ENCODE assay signal across 8 cellular contexts in the genomic region with DNA sequence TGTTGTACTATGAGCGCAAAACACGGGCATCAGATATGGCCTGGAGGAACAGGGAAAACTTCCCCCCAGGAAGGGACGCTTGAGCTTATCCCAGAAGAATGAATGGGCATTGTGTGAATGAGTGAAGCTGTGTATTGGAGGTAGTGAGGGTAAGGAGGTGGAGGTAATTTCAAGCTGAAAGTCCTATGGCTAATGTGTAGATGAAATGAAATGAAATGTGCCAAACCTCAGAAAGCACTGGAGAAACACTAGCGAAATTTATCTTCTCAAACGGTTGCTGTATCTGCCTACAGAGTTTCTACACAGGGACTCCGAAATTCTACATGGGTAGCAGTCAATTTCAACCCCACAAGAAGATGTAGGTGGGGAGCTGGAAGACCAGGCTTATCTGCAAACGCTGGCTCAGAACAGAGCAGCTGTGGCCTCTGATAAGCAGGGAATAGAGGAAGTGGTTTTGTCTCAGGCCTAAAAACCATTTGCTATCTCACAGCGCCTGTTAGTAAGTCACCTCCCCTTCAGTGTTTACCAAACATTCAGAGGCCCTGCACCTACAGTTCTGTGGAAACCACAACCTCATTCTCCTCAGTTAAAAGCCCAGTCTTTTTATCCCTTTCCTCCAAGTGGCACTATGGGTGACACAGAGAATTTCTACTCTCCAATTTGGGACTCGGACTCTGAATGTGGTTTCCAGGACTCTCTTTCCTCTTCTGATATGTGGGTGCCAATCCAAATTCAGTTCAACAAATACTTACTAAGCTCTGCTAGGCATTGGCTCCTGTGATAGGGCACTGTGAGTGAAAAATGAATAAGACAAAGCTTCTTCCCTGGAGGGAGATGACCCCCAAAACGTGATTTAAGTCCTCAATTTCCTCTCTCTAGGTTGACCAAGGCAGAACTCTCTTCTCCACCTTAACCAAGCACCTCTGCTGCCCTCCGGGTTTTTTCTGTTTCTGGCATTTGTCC. TPM values are rescaled to one million over a fixed set of nuclear protein-coding genes. Genes with fewer than 3 reads are reported as not detected.
DNase-seq lines count a peak whose midpoint lies in the region; ATAC-seq, FAIRE-seq and TF ChIP-seq lines count a peak whose summit lies in the region.

No MANE protein-coding gene starts in this region.

- H3K36me3 ChIP-seq in mucosa of rectum (ENCODE audit: control insufficient read depth in 2 of 2, insufficient read depth in 2 of 2, low read length in 2 of 2) = no peaks in the 10 kb centered on the region

- no peak for FAIRE-seq in urothelium cell line (lab: Jason Lieb, UNC)

- peak; percentile 95 for ATAC-seq in GM21723 (IDR thresholded peaks at IDR 0.05; ENCODE audit: unreplicated experiment)
- peak; percentile 84 to 90 for ATAC-seq in activated T-cell treated with anti-CD3 and anti-CD28 coated beads, Interleukin-2, amount 50 U/mL, for 4 hours

- peak overlapping the region; percentile 62 for H3K4me3 Mint-ChIP-seq in activated T-cell treated with anti-CD3 and anti-CD28 coated beads, Interleukin-2, amount 50 U/mL, for 4 hours
- H3K4me3 Mint-ChIP-seq in chondrocyte (ENCODE audit: unreplicated experiment) = no peak overlapping the region

- H3K4me3 ChIP-seq in mucosa of rectum (ENCODE audit: low read length in 2 of 2) = peak overlapping the region; percentile 41 to 49

- H3K36me3 Mint-ChIP-seq in activated T-cell treated with anti-CD3 and anti-CD28 coated beads, Interleukin-2, amount 50 U/mL, for 4 hours (ENCODE audit: insufficient read depth) = peaks cover 6% of the 10 kb centered on the region
- peaks cover under 1% of the 10 kb centered on the region for H3K36me3 Mint-ChIP-seq in chondrocyte (ENCODE audit: low read depth)

- H3K27me3 ChIP-seq in mucosa of rectum (ENCODE audit: control insufficient read depth in 2 of 2, insufficient read depth in 2 of 2, low read length in 2 of 2) = no peaks in the 10 kb centered on the region

- H3K4me1 ChIP-seq in mucosa of rectum (ENCODE audit: control insufficient read depth in 2 of 2, insufficient read depth in 2 of 2, low read length in 2 of 2) = peaks cover 31 to 38% of the 10 kb centered on the region in 2 donors

- peak overlapping the region; percentile 38 to 43 for H3K9ac ChIP-seq in mucosa of rectum (ENCODE audit: low read depth in 1 of 2, low read length in 2 of 2)

- H3K9me3 Mint-ChIP-seq in activated T-cell treated with anti-CD3 and anti-CD28 coated beads, Interleukin-2, amount 50 U/mL, for 4 hours = peaks cover 12% of the 10 kb centered on the region
- H3K9me3 Mint-ChIP-seq in chondrocyte (ENCODE audit: low read depth) = peaks cover 10% of the 10 kb centered on the region

- TF ChIP-seq POLR2A in GM15510 (IDR thresholded peaks at IDR 0.05; ENCODE audit: borderline replicate concordance, extremely low read depth, insufficient read length) = peak; percentile 40

- H3K4me1 Mint-ChIP-seq in activated T-cell treated with anti-CD3 and anti-CD28 coated beads, Interleukin-2, amount 50 U/mL, for 4 hours (ENCODE audit: low read depth) = peaks cover 58% of the 10 kb centered on the region
- peaks cover 6% of the 10 kb centered on the region for H3K4me1 Mint-ChIP-seq in chondrocyte (ENCODE audit: low read depth)

- TF ChIP-seq CTCF in chondrocyte (IDR thresholded peaks at IDR 0.05) = no peak

- no peak overlapping the region for H3K27ac Mint-ChIP-seq in chondrocyte (ENCODE audit: unreplicated experiment)

- DNase-seq in LoVo (ENCODE audit: low spot score) (peak; percentile 42), DMS79 treated with DMSO at 0.1 percent for 48 hours (lab: John Stamatoyannopoulos, UW) (no peak), chondrocyte (ENCODE audit: low spot score) (no peak), urothelium cell line (ENCODE audit: low spot score) (no peak)
- peak; percentile 22 for DNase-seq in activated T-cell treated with anti-CD3 and anti-CD28 coated beads, Interleukin-2, amount 50 U/mL, for 4 hours

- H3K27me3 Mint-ChIP-seq in activated T-cell treated with anti-CD3 and anti-CD28 coated beads, Interleukin-2, amount 50 U/mL, for 4 hours (ENCODE audit: low read depth) = no peaks in the 10 kb centered on the region
- no peaks in the 10 kb centered on the region for H3K27me3 Mint-ChIP-seq in chondrocyte (ENCODE audit: low read depth)

- H3K9me3 ChIP-seq in mucosa of rectum (ENCODE audit: control insufficient read depth in 2 of 2, low read length in 2 of 2) = peaks cover 0 to 1% of the 10 kb centered on the region in 2 donors

- H3K27ac ChIP-seq in mucosa of rectum (ENCODE audit: low read depth in 2 of 2, low read length in 2 of 2) = peak overlapping the region; percentile 80 to 88

RNA-seq across cellular contexts. Expression of a gene that starts 17.1 kb away (rescaled TPM):
- total RNA-seq in activated T-cell treated with anti-CD3 and anti-CD28 coated beads, Interleukin-2, amount 50 U/mL, for 4 hours = 10 to 100 TPM; 19.4 to 26.6 (median 19.6) TPM
- not detected in 3 replicates for total RNA-seq in chondrocyte

RNA-seq across cellular contexts. Expression of a gene that starts 39.1 kb away (rescaled TPM):
- 10 to 100 TPM in 1 of 3 donors, 1 to 10 TPM in 2; 7.0 to 14.7 (median 7.7) TPM for total RNA-seq in activated T-cell treated with anti-CD3 and anti-CD28 coated beads, Interleukin-2, amount 50 U/mL, for 4 hours
- total RNA-seq in chondrocyte = not detected in 3 replicates

Comparison
In these comparisons a context has a peak if more than half of its experiments do, and no peak if none do; other contexts are left out.
1. DNase-seq: peak in LoVo (single experiment) and activated T-cell treated with anti-CD3 and anti-CD28 coated beads, Interleukin-2, amount 50 U/mL, for 4 hours (single experiment); none in DMS79 treated with DMSO at 0.1 percent for 48 hours (single experiment), chondrocyte (single experiment) and urothelium cell line (single experiment).
2. RNA of a gene that starts 17.1 kb away (total RNA-seq): 19.4 to 26.6 TPM in activated T-cell treated with anti-CD3 and anti-CD28 coated beads, Interleukin-2, amount 50 U/mL, for 4 hours; not detected in chondrocyte; every median in the first group is over 10 times any median in the second.